22 cellular contexts compared by ENCODE assay signal in genomic region chr21:41428311-41428710, GRCh38. TPM values are rescaled to one million over a fixed set of nuclear protein-coding genes. Genes with fewer than 3 reads are reported as not detected.
DNase-seq lines count a peak whose midpoint lies in the region; ATAC-seq and TF ChIP-seq lines count a peak whose summit lies in the region.
"Had no signal": no experiment of that assay in that cellular context is flagged by ENCODE, and none has a peak within 500 bp of the region (broad histone marks: within the 10 kb centered on the region; RNA-seq: fewer than 3 reads in every experiment).

No MANE protein-coding gene starts in this region.

- H3K4me3 Mint-ChIP-seq in activated T-cell treated with anti-CD3 and anti-CD28 coated beads, Interleukin-2, amount 50 U/mL, for 4 hours: peak overlapping the region; percentile 94
- peak overlapping the region; percentile 87 for H3K4me3 Mint-ChIP-seq in activated CD8-positive, alpha-beta memory T cell treated with anti-CD3 and anti-CD28 coated beads, Interleukin-2, amount 10 ng/mL, durations not matched to agents 7 days and 5 days
- peak overlapping the region; percentile 29 to 98 (median 96) for H3K4me3 Mint-ChIP-seq in naive thymus-derived CD4-positive, alpha-beta T cell
- H3K4me3 Mint-ChIP-seq in chondrocyte (ENCODE audit: unreplicated experiment): no peak overlapping the region

- no peaks in the 10 kb centered on the region for H3K9me3 Mint-ChIP-seq in activated T-cell treated with anti-CD3 and anti-CD28 coated beads, Interleukin-2, amount 50 U/mL, for 4 hours
- H3K9me3 Mint-ChIP-seq in activated CD8-positive, alpha-beta memory T cell treated with anti-CD3 and anti-CD28 coated beads, Interleukin-2, amount 10 ng/mL, durations not matched to agents 7 days and 5 days (ENCODE audit: low read depth): no peaks in the 10 kb centered on the region
- H3K9me3 Mint-ChIP-seq in naive thymus-derived CD4-positive, alpha-beta T cell: peaks cover 0 to 5% (median 0%) of the 10 kb centered on the region in 11 donors
- H3K9me3 Mint-ChIP-seq in chondrocyte (ENCODE audit: low read depth): no peaks in the 10 kb centered on the region

- H3K36me3 ChIP-seq in GM06990 (ENCODE audit: control insufficient read depth, insufficient read depth, low read length): peaks cover 41% of the 10 kb centered on the region
- peaks cover 0 to 38% (median 19%) of the 10 kb centered on the region in 3 experiments for H3K36me3 ChIP-seq in naive thymus-derived CD4-positive, alpha-beta T cell (ENCODE audit: control insufficient read depth in 2 of 3, insufficient read depth in 3 of 3, low read length in 3 of 3)
- H3K36me3 ChIP-seq: ovary, uterus had no signal

- intact Hi-C loops in naive thymus-derived CD4-positive, alpha-beta T cell (cut with micrococcal nuclease): loop anchor here in 1 of 2 donors (10.0 kb wide), 1 partner anchor 806 kb away; no protein-coding TSS in a partner anchor

- no peak overlapping the region for H3K27ac ChIP-seq in naive thymus-derived CD4-positive, alpha-beta T cell (ENCODE audit: low read depth, low read length)
- H3K27ac ChIP-seq: body of pancreas, gastroesophageal sphincter, left ventricle myocardium inferior, ovary, sigmoid colon, uterus had no signal

- peak overlapping the region; percentile 97 for H3K4me3 ChIP-seq in GM06990 (replicated peaks; ENCODE audit: low read depth, low read length)
- H3K4me3 ChIP-seq in naive thymus-derived CD4-positive, alpha-beta T cell (ENCODE audit: low read length): no peak overlapping the region
- H3K4me3 ChIP-seq: body of pancreas, gastroesophageal sphincter, ovary, sigmoid colon, uterus had no signal

- TF ChIP-seq CTCF in GM06990 (IDR thresholded peaks at IDR 0.05; ENCODE audit: insufficient read depth, low read length, poor library complexity, severe bottlenecking): no peak
- no peak for TF ChIP-seq CTCF in chondrocyte (IDR thresholded peaks at IDR 0.05)

- H3K36me3 Mint-ChIP-seq in activated T-cell treated with anti-CD3 and anti-CD28 coated beads, Interleukin-2, amount 50 U/mL, for 4 hours (ENCODE audit: insufficient read depth): peaks cover 30% of the 10 kb centered on the region
- peaks cover 81% of the 10 kb centered on the region for H3K36me3 Mint-ChIP-seq in activated CD8-positive, alpha-beta memory T cell treated with anti-CD3 and anti-CD28 coated beads, Interleukin-2, amount 10 ng/mL, durations not matched to agents 7 days and 5 days
- peaks cover 20 to 61% (median 35%) of the 10 kb centered on the region in 5 donors for H3K36me3 Mint-ChIP-seq in naive thymus-derived CD4-positive, alpha-beta T cell
- no peaks in the 10 kb centered on the region for H3K36me3 Mint-ChIP-seq in chondrocyte (ENCODE audit: low read depth)

- no peaks in the 10 kb centered on the region for H3K9me3 ChIP-seq in naive thymus-derived CD4-positive, alpha-beta T cell (ENCODE audit: control insufficient read depth in 2 of 3, low read length in 3 of 3)
- H3K9me3 ChIP-seq: body of pancreas, gastroesophageal sphincter, left ventricle myocardium inferior, ovary, sigmoid colon, uterus had no signal

- peak overlapping the region; percentile 100 for H3K27ac Mint-ChIP-seq in activated CD8-positive, alpha-beta memory T cell treated with anti-CD3 and anti-CD28 coated beads, Interleukin-2, amount 10 ng/mL, durations not matched to agents 7 days and 5 days
- H3K27ac Mint-ChIP-seq in naive thymus-derived CD4-positive, alpha-beta T cell: peak overlapping the region; percentile 51 to 100 (median 97)
- no peak overlapping the region for H3K27ac Mint-ChIP-seq in chondrocyte (ENCODE audit: unreplicated experiment)

- no peaks in the 10 kb centered on the region for H3K27me3 Mint-ChIP-seq in activated T-cell treated with anti-CD3 and anti-CD28 coated beads, Interleukin-2, amount 50 U/mL, for 4 hours (ENCODE audit: low read depth)
- no peaks in the 10 kb centered on the region for H3K27me3 Mint-ChIP-seq in activated CD8-positive, alpha-beta memory T cell treated with anti-CD3 and anti-CD28 coated beads, Interleukin-2, amount 10 ng/mL, durations not matched to agents 7 days and 5 days
- no peaks in the 10 kb centered on the region for H3K27me3 Mint-ChIP-seq in naive thymus-derived CD4-positive, alpha-beta T cell
- H3K27me3 Mint-ChIP-seq in chondrocyte (ENCODE audit: low read depth): peaks cover 2% of the 10 kb centered on the region

- H3K27me3 ChIP-seq in GM06990 (replicated peaks; ENCODE audit: control insufficient read depth, insufficient read depth, low read length): no peaks in the 10 kb centered on the region
- no peaks in the 10 kb centered on the region for H3K27me3 ChIP-seq in naive thymus-derived CD4-positive, alpha-beta T cell (ENCODE audit: control insufficient read depth in 2 of 2, insufficient read depth in 2 of 2, low read length in 2 of 2)
- H3K27me3 ChIP-seq: body of pancreas, gastroesophageal sphincter, ovary, sigmoid colon, uterus had no signal

- ATAC-seq in activated T-cell treated with anti-CD3 and anti-CD28 coated beads, Interleukin-2, amount 50 U/mL, for 4 hours: no peak
- ATAC-seq in activated CD8-positive, alpha-beta memory T cell treated with anti-CD3 and anti-CD28 coated beads, Interleukin-2, amount 10 ng/mL, durations not matched to agents 7 days and 5 days: no peak
- ATAC-seq in naive thymus-derived CD4-positive, alpha-beta T cell: no peak
- ATAC-seq: activated CD4-positive, CD25-positive, alpha-beta regulatory T cell treated with anti-CD3 and anti-CD28 coated beads, Interleukin-2, amount 50 U/mL, for 24 hours; body of pancreas; gastroesophageal sphincter had no signal

- peaks cover 61% of the 10 kb centered on the region for H3K4me1 Mint-ChIP-seq in activated T-cell treated with anti-CD3 and anti-CD28 coated beads, Interleukin-2, amount 50 U/mL, for 4 hours (ENCODE audit: low read depth)
- H3K4me1 Mint-ChIP-seq in activated CD8-positive, alpha-beta memory T cell treated with anti-CD3 and anti-CD28 coated beads, Interleukin-2, amount 10 ng/mL, durations not matched to agents 7 days and 5 days: peaks cover 78% of the 10 kb centered on the region
- peaks cover 13 to 81% (median 49%) of the 10 kb centered on the region in 7 donors for H3K4me1 Mint-ChIP-seq in naive thymus-derived CD4-positive, alpha-beta T cell
- no peaks in the 10 kb centered on the region for H3K4me1 Mint-ChIP-seq in chondrocyte (ENCODE audit: low read depth)

- no peak for DNase-seq in activated T-cell treated with anti-CD3 and anti-CD28 coated beads, Interleukin-2, amount 50 U/mL, for 4 hours
- DNase-seq in activated T-cell treated with anti-CD3 and anti-CD28 coated beads for 4 hours (no peak), GM06990 (ENCODE audit: extremely low read depth, insufficient read length) (no peak), chondrocyte (ENCODE audit: low spot score) (no peak), DMS 273 (lab: John Stamatoyannopoulos, UW; ENCODE audit: unreplicated experiment) (no peak), DMS79 (lab: John Stamatoyannopoulos, UW) (no peak)
- peak; percentile 38 for DNase-seq in activated CD8-positive, alpha-beta memory T cell treated with anti-CD3 and anti-CD28 coated beads, Interleukin-2, amount 10 ng/mL, durations not matched to agents 7 days and 5 days
- DNase-seq in naive thymus-derived CD4-positive, alpha-beta T cell: no peak
- DNase-seq: activated gamma-delta T cell; body of pancreas; erythroblast; GOT3; left ventricle myocardium inferior; NCI-H1694; NCI-H345; ovary; sigmoid colon; stimulated activated CD4-positive, alpha-beta T cell treated with anti-CD3 and anti-CD28 coated beads, Interleukin-1b, Interleukin-23, amount 100 ng/mL, for 48 hours; uterus had no signal

- POLR2A ChIA-PET in naive thymus-derived CD4-positive, alpha-beta T cell (lab: Charles Lee): no interaction called here

- H3K4me1 ChIP-seq in naive thymus-derived CD4-positive, alpha-beta T cell (ENCODE audit: control insufficient read depth in 2 of 2, insufficient read depth in 2 of 2, low read length in 2 of 2): peaks cover 9 to 12% of the 10 kb centered on the region in 2 donors
- H3K4me1 ChIP-seq: uterus had no signal

- CTCF ChIA-PET in activated CD8-positive, alpha-beta memory T cell treated with anti-CD3 and anti-CD28 coated beads, Interleukin-2, amount 10 ng/mL, durations not matched to agents 7 days and 5 days (lab: Charles Lee): no interaction called here
- CTCF ChIA-PET in naive thymus-derived CD4-positive, alpha-beta T cell (lab: Charles Lee): no interaction called here

RNA-seq across cellular contexts. Expression of gene MX1, which starts 2.3 kb away (rescaled TPM):
- 10 to 100 TPM; 13.8 to 33.8 (median 22.7) TPM for total RNA-seq in activated T-cell treated with anti-CD3 and anti-CD28 coated beads, Interleukin-2, amount 50 U/mL, for 4 hours
- 100 to 1,000 TPM; 544 to 967 TPM for total RNA-seq in activated CD8-positive, alpha-beta memory T cell treated with anti-CD3 and anti-CD28 coated beads, Interleukin-2, amount 10 ng/mL, durations not matched to agents 7 days and 5 days
- 100 to 1,000 TPM in 1 of 5 experiments, 10 to 100 TPM in 4; 67.6 to 384 (median 74.5) TPM for total RNA-seq in naive thymus-derived CD4-positive, alpha-beta T cell
- 10 to 100 TPM; 50.2 to 79.8 TPM for polyA plus RNA-seq in naive thymus-derived CD4-positive, alpha-beta T cell
- 1.2 to 2.6 TPM (median 2.1 TPM) in 3 replicates for total RNA-seq in chondrocyte
- total RNA-seq: G401 had no signal
